In genomic region chr15:32956006-32956405, GRCh38 we compare ENCODE assay signal across 7 cellular contexts.
DNase-seq lines count a peak whose midpoint lies in the region; ATAC-seq and TF ChIP-seq lines count a peak whose summit lies in the region.

No MANE protein-coding gene starts in this region.

- H3K36me3 ChIP-seq in brain microvascular endothelial cell (replicated peaks) (no peaks in the 10 kb centered on the region), lower lobe of right lung (no peaks in the 10 kb centered on the region)

- DNase-seq in NCI-H1092 treated with DMSO at 0.1 percent for 48 hours (lab: John Stamatoyannopoulos, UW) (peak; percentile 72), brain microvascular endothelial cell (peak; percentile 84), lower lobe of right lung (no peak), RPMI8226 (no peak), GF-D8 (lab: John Stamatoyannopoulos, UW) (no peak)

- H3K27ac ChIP-seq in brain microvascular endothelial cell = peak overlapping the region; percentile 30
- no peak overlapping the region for H3K27ac ChIP-seq in lower lobe of right lung

- TF ChIP-seq CTCF in GM12875 (IDR thresholded peaks at IDR 0.05; ENCODE audit: borderline replicate concordance, insufficient read depth, low read depth, low read length) = peak; percentile 47; the same call in 1 of the 2 replicates
- peak; percentile 82 for TF ChIP-seq CTCF in brain microvascular endothelial cell (IDR thresholded peaks at IDR 0.05; ENCODE audit: low read depth, low read length, missing control alignments)
- peak; percentile 18 for TF ChIP-seq CTCF in lower lobe of right lung (IDR thresholded peaks at IDR 0.05)

- no peaks in the 10 kb centered on the region for H3K27me3 ChIP-seq in brain microvascular endothelial cell (replicated peaks)
- no peaks in the 10 kb centered on the region for H3K27me3 ChIP-seq in lower lobe of right lung (ENCODE audit: low read depth)

- intact Hi-C loops in lower lobe of right lung (cut with DNase I) = no loop called here

- H3K4me1 ChIP-seq in lower lobe of right lung = peaks cover 11% of the 10 kb centered on the region

- ATAC-seq in lower lobe of right lung (peak in 1 of 2 donors; percentile 27), GM21360 (IDR thresholded peaks at IDR 0.05; ENCODE audit: unreplicated experiment) (no peak)

- no peaks in the 10 kb centered on the region for H3K9me3 ChIP-seq in lower lobe of right lung

- H3K4me3 ChIP-seq in GM12875 (ENCODE audit: low read depth, low read length) (no peak overlapping the region), brain microvascular endothelial cell (ENCODE audit: low read depth, low read length) (no peak overlapping the region), lower lobe of right lung (no peak overlapping the region)

- in situ Hi-C loops in brain microvascular endothelial cell (cut with HindIII; ENCODE audit: low pct_ligation_motif_present, low sequenced_read_pairs) = no loop called here

Comparison
In these comparisons a context has a peak if more than half of its experiments do, and no peak if none do; other contexts are left out.
1. CTCF ChIP-seq: peak in every context shown above with its lines; median percentile 82 in brain microvascular endothelial cell; 47 in GM12875; 18 in lower lobe of right lung.
2. DNase-seq: peak in NCI-H1092 treated with DMSO at 0.1 percent for 48 hours (single experiment) and brain microvascular endothelial cell (single experiment); none in lower lobe of right lung (single experiment), RPMI8226 (single experiment) and GF-D8 (single experiment).